In genomic region chr22:49510718-49511117, GRCh38 we compare ENCODE assay signal across 24 cellular contexts.
A peak's percentile ranks its signal among the peaks of the same experiment; 100 is the strongest.
DNase-seq lines count a peak whose midpoint lies in the region; ATAC-seq and TF ChIP-seq lines count a peak whose summit lies in the region.
"Had no signal": no experiment of that assay in that cellular context is flagged by ENCODE, and none has a peak within 500 bp of the region (broad histone marks: within the 10 kb centered on the region; RNA-seq: fewer than 3 reads in every experiment).

No MANE protein-coding gene starts in this region.

- peaks cover 54% of the 10 kb centered on the region for H3K4me1 ChIP-seq in Karpas-422 (ENCODE audit: low read length)
- peaks cover 0 to 5% (median 0%) of the 10 kb centered on the region in 4 donors for H3K4me1 ChIP-seq in upper lobe of left lung
- H3K4me1 ChIP-seq: A549, left ventricle myocardium inferior had no signal

- H3K4me1 Mint-ChIP-seq in activated T-cell treated with anti-CD3 and anti-CD28 coated beads, Interleukin-2, amount 50 U/mL, for 72 hours (ENCODE audit: low read depth) = peaks cover 7% of the 10 kb centered on the region
- H3K4me1 Mint-ChIP-seq in activated naive CD8-positive, alpha-beta T cell (ENCODE audit: low read depth) = peaks cover 12% of the 10 kb centered on the region
- peaks cover 25 to 27% of the 10 kb centered on the region in 2 donors for H3K4me1 Mint-ChIP-seq in natural killer cell

- H3K4me3 ChIP-seq in Karpas-422 (ENCODE audit: low read length) = no peak overlapping the region
- no peak overlapping the region for H3K4me3 ChIP-seq in upper lobe of left lung
- H3K4me3 ChIP-seq: A549, left ventricle myocardium inferior, skin epidermis had no signal

- H3K27me3 Mint-ChIP-seq in activated T-cell treated with anti-CD3 and anti-CD28 coated beads, Interleukin-2, amount 50 U/mL, for 72 hours (ENCODE audit: low read depth) = no peaks in the 10 kb centered on the region
- no peaks in the 10 kb centered on the region for H3K27me3 Mint-ChIP-seq in activated naive CD8-positive, alpha-beta T cell
- no peaks in the 10 kb centered on the region for H3K27me3 Mint-ChIP-seq in natural killer cell (ENCODE audit: low read depth in 2 of 2)

- peaks cover 5 to 18% of the 10 kb centered on the region in 2 donors for H3K36me3 Mint-ChIP-seq in activated T-cell treated with anti-CD3 and anti-CD28 coated beads, Interleukin-2, amount 50 U/mL, for 72 hours (ENCODE audit: insufficient read depth in 2 of 2)
- peaks cover 22% of the 10 kb centered on the region for H3K36me3 Mint-ChIP-seq in activated naive CD8-positive, alpha-beta T cell
- H3K36me3 Mint-ChIP-seq in natural killer cell = peaks cover 9% of the 10 kb centered on the region
- H3K36me3 Mint-ChIP-seq: brain, type B pancreatic cell had no signal

- H4K20me1 ChIP-seq in Karpas-422 (ENCODE audit: insufficient read depth, low read depth, low read length) = no peaks in the 10 kb centered on the region

- TF ChIP-seq POLR2A in upper lobe of left lung (IDR thresholded peaks at IDR 0.05) = no peak

- no peak overlapping the region for H3K9ac ChIP-seq in Karpas-422 (ENCODE audit: low read length)

- H3K27ac Mint-ChIP-seq in activated T-cell treated with anti-CD3 and anti-CD28 coated beads, Interleukin-2, amount 50 U/mL, for 72 hours = peak overlapping the region; percentile 91
- peak overlapping the region; percentile 86 for H3K27ac Mint-ChIP-seq in activated naive CD8-positive, alpha-beta T cell
- peak overlapping the region; percentile 91 to 96 for H3K27ac Mint-ChIP-seq in natural killer cell
- H3K27ac Mint-ChIP-seq: brain, nephron progenitor cell had no signal

- intact Hi-C loops in natural killer cell (cut with micrococcal nuclease) = no loop called here

- TF ChIP-seq CTCF in natural killer cell (IDR thresholded peaks at IDR 0.05) = no peak
- no peak for TF ChIP-seq CTCF in upper lobe of left lung (IDR thresholded peaks at IDR 0.05)

- H3K4me3 Mint-ChIP-seq in activated T-cell treated with anti-CD3 and anti-CD28 coated beads, Interleukin-2, amount 50 U/mL, for 72 hours = no peak overlapping the region
- no peak overlapping the region for H3K4me3 Mint-ChIP-seq in activated naive CD8-positive, alpha-beta T cell
- H3K4me3 Mint-ChIP-seq in natural killer cell = peak overlapping the region; percentile 26
- H3K4me3 Mint-ChIP-seq: brain; nephron progenitor cell; T-helper 1 cell treated with Interleukin-12 subunit alpha and Interleukin-12 subunit beta and Interleukin-4 antibody, amounts not matched to agents 30 μg/mL and 1 μg/mL, for 36 hours; type B pancreatic cell had no signal

- ATAC-seq in activated T-cell treated with anti-CD3 and anti-CD28 coated beads, Interleukin-2, amount 50 U/mL, for 72 hours (replicated peaks in 1 of 2) = no peak
- no peak for ATAC-seq in natural killer cell
- ATAC-seq in upper lobe of left lung (ENCODE audit: low FRiP score in 2 of 2) = no peak
- ATAC-seq: A549 had no signal

- H3K27me3 ChIP-seq in Karpas-422 (ENCODE audit: low read length) = no peaks in the 10 kb centered on the region
- no peaks in the 10 kb centered on the region for H3K27me3 ChIP-seq in upper lobe of left lung

- no peak for DNase-seq in activated T-cell treated with anti-CD3 and anti-CD28 coated beads, Interleukin-2, amount 50 U/mL, for 72 hours
- DNase-seq in activated T-cell treated with anti-CD3 and anti-CD28 coated beads for 4 hours (no peak), Karpas-422 (no peak), natural killer cell (no peak), iPS-NIHi11 (ENCODE audit: low spot score) (no peak), upper lobe of left lung (no peak), NCI-H2107 (lab: John Stamatoyannopoulos, UW) (no peak)
- DNase-seq: activated CD4-positive, alpha-beta T cell treated with anti-CD3 and anti-CD28 coated beads for 48 hours; activated CD8-positive, alpha-beta memory T cell treated with anti-CD3 and anti-CD28 coated beads, Interleukin-2, amount 50 U/mL, for 4 hours; AML-193; DMS79; GF-D8; left ventricle myocardium inferior; NCI-H2029 treated with DMSO at 0.1 percent for 48 hours; NCI-H226; NCI-H748 treated with DMSO at 0.1 percent for 48 hours; nephron progenitor cell; substantia nigra had no signal

- H3K36me3 ChIP-seq in Karpas-422 (ENCODE audit: insufficient read depth, low read length) (peaks cover 9% of the 10 kb centered on the region; the same call in 1 of the 2 replicates), upper lobe of left lung (no peaks in the 10 kb centered on the region)
- H3K36me3 ChIP-seq: left ventricle myocardium inferior had no signal

- TF ChIP-seq EP300 in upper lobe of left lung (IDR thresholded peaks at IDR 0.05) = no peak

- H3K27ac ChIP-seq in Karpas-422 (ENCODE audit: low read length) = peak overlapping the region; percentile 94
- H3K27ac ChIP-seq in upper lobe of left lung = no peak overlapping the region
- H3K27ac ChIP-seq: A549, left ventricle myocardium inferior, skin epidermis had no signal

- peaks cover 4% of the 10 kb centered on the region; the same call in 1 of the 2 replicates for H3K9me3 ChIP-seq in Karpas-422 (ENCODE audit: low read length)
- H3K9me3 ChIP-seq in upper lobe of left lung = peaks cover 0 to 5% (median 4%) of the 10 kb centered on the region in 4 donors
- H3K9me3 ChIP-seq: A549 had no signal

- peaks cover 3 to 7% of the 10 kb centered on the region in 2 donors for H3K9me3 Mint-ChIP-seq in activated T-cell treated with anti-CD3 and anti-CD28 coated beads, Interleukin-2, amount 50 U/mL, for 72 hours
- peaks cover 17% of the 10 kb centered on the region for H3K9me3 Mint-ChIP-seq in activated naive CD8-positive, alpha-beta T cell (ENCODE audit: low read depth)
- H3K9me3 Mint-ChIP-seq in natural killer cell = peaks cover 2% of the 10 kb centered on the region in 2 donors

- peaks cover 16% of the 10 kb centered on the region for H3K79me2 ChIP-seq in Karpas-422 (ENCODE audit: low read length)

- no peaks in the 10 kb centered on the region for H3K9me2 ChIP-seq in Karpas-422 (replicated peaks; ENCODE audit: insufficient read depth, low read length)

- no peak overlapping the region for H3K4me2 ChIP-seq in Karpas-422 (ENCODE audit: low read depth, low read length, poor library complexity, severe bottlenecking)
- H3K4me2 ChIP-seq: A549 had no signal

- 93 to 97% methylated on average over 1 of the region's 1 CpG for WGBS in upper lobe of left lung, 2 donors

- no peak overlapping the region for H2AFZ ChIP-seq in Karpas-422 (ENCODE audit: low read length)
